ENCODE assay signal across 17 cellular contexts in the genomic region with DNA sequence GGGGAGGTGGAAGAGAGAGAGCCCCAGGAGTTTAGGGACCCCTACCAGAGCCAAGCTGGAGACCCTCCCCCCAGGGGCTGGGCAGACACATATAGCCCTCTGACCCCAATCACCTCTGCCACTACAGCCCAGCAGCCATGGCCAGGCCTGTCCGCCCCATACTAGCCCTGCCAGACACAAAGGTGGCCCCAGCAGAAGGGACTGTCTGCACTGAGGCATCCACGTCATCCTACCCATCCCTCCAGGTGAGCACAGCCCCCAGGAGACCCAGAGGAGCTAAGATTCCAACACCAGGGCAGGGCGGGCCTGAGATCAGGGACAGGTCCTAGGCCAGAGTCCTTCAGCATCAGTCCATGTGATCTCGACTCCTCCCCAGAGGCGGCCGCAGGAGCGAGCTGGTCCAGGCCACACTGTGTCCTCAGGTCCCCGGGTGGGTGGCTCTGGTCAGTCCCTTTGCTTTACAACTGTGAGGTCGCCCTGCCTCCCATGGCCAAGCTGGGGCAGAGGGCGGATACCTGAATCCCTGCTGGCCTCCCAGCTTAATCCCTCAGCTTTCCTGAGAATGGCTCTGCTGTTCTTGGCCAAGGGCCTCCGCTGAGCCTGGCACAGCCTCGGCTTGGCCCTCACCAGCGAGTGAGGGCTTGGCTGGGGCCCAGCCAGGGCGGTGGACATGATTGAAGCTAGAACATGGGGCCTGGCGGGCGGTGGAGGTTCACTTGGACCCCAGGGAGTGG. TPM values are rescaled to one million over a fixed set of nuclear protein-coding genes. Genes with fewer than 3 reads are reported as not detected.
A peak's percentile ranks its signal among the peaks of the same experiment; 100 is the strongest.
DNase-seq lines count a peak whose midpoint lies in the region; ATAC-seq, FAIRE-seq and TF ChIP-seq lines count a peak whose summit lies in the region.
"Had no signal": no experiment of that assay in that cellular context is flagged by ENCODE, and none has a peak within 500 bp of the region (broad histone marks: within the 10 kb centered on the region; RNA-seq: fewer than 3 reads in every experiment).

No MANE protein-coding gene starts in this region.

- no peak overlapping the region for H3K27ac Mint-ChIP-seq in activated CD4-positive, alpha-beta T cell treated with anti-CD3 and anti-CD28 coated beads, Interleukin-2, amount 10 ng/mL, durations not matched to agents 7 days and 5 days
- H3K27ac Mint-ChIP-seq: activated T-cell treated with anti-CD3 and anti-CD28 coated beads, Interleukin-2, amount 50 U/mL, for 72 hours; CD4-positive, alpha-beta memory T cell; effector memory CD8-positive, alpha-beta T cell had no signal

- CTCF ChIA-PET in HepG2 (lab: Yijun Ruan, JAX; ENCODE audit: low intra/inter-chr PET ratio, low total read pairs), result no interaction called here
- CTCF ChIA-PET in activated CD4-positive, alpha-beta T cell treated with anti-CD3 and anti-CD28 coated beads, Interleukin-2, amount 10 ng/mL, durations not matched to agents 7 days and 5 days (lab: Charles Lee), result interaction anchor here (1.2 kb wide), 1 partner anchor 13 kb away, joined by 5 read pairs; no protein-coding TSS in a partner anchor

- H2AFZ ChIP-seq in HepG2 (ENCODE audit: low read length), result no peak overlapping the region

- POLR2A ChIA-PET in HepG2 (lab: Yijun Ruan, JAX), result no interaction called here
- POLR2A ChIA-PET in activated CD4-positive, alpha-beta T cell treated with anti-CD3 and anti-CD28 coated beads, Interleukin-2, amount 10 ng/mL, durations not matched to agents 7 days and 5 days (lab: Charles Lee), result no interaction called here

- H3K27ac ChIP-seq in HepG2 (ENCODE audit: extremely low read length, insufficient read depth, low read length) (no peak overlapping the region), stomach smooth muscle (ENCODE audit: low read length) (peak overlapping the region; percentile 37)
- H3K27ac ChIP-seq: 22Rv1 had no signal

- no peaks in the 10 kb centered on the region for H3K79me2 ChIP-seq in HepG2 (ENCODE audit: insufficient read depth, low read length)

- 60% methylated on average over 1 of the region's 16 CpGs for WGBS in HepG2 (ENCODE audit: low lambda C conversion rate)

- no peak overlapping the region for H3K9ac ChIP-seq in HepG2 (ENCODE audit: insufficient read depth, low read depth, low read length)
- peak overlapping the region in 1 of 2 donors; percentile 20 for H3K9ac ChIP-seq in stomach smooth muscle (ENCODE audit: low read length in 2 of 2)

- H3K9me3 ChIP-seq in HepG2 (ENCODE audit: low read length) (no peaks in the 10 kb centered on the region), stomach smooth muscle (ENCODE audit: control insufficient read depth in 2 of 2, low read length in 2 of 2) (no peaks in the 10 kb centered on the region)

- peak; percentile 46 for DNase-seq in DMS 273 (lab: John Stamatoyannopoulos, UW; ENCODE audit: unreplicated experiment)
- no peak for DNase-seq in DMS 273 treated with DMSO at 0.1 percent for 48 hours (lab: John Stamatoyannopoulos, UW)
- DNase-seq in cerebellum (ENCODE audit: low spot score), result peak; percentile 89
- DNase-seq in HepG2 (ENCODE audit: low spot score), result no peak
- no peak for DNase-seq in activated CD4-positive, alpha-beta T cell treated with anti-CD3 and anti-CD28 coated beads, Interleukin-2, amount 10 ng/mL, durations not matched to agents 7 days and 5 days
- DNase-seq in urothelium cell line (ENCODE audit: low spot score), result no peak
- DNase-seq: activated CD4-positive, alpha-beta T cell treated with anti-CD3 and anti-CD28 coated beads, Interleukin-2, amount 50 U/mL, for 4 hours; activated T-cell treated with anti-CD3 and anti-CD28 coated beads, Interleukin-2, amount 50 U/mL, for 72 hours; CD4-positive, alpha-beta memory T cell; effector memory CD8-positive, alpha-beta T cell; foreskin melanocyte; NCI-H1930; NCI-H748 treated with DMSO at 0.1 percent for 48 hours; stimulated activated CD4-positive, alpha-beta T cell treated with anti-CD3 and anti-CD28 coated beads, Interleukin-2, amount 100 ng/mL, for 24 hours had no signal

- H4K20me1 ChIP-seq in HepG2 (ENCODE audit: insufficient read depth, low read length), result no peaks in the 10 kb centered on the region

- no peak for FAIRE-seq in HepG2 (lab: Jason Lieb, UNC)
- FAIRE-seq in urothelium cell line (lab: Jason Lieb, UNC), result no peak

- peaks cover 2% of the 10 kb centered on the region for H3K27me3 Mint-ChIP-seq in activated CD4-positive, alpha-beta T cell treated with anti-CD3 and anti-CD28 coated beads, Interleukin-2, amount 10 ng/mL, durations not matched to agents 7 days and 5 days

- no peak overlapping the region for H3K4me2 ChIP-seq in HepG2 (ENCODE audit: low read depth, low read length)

- H3K36me3 ChIP-seq in HepG2 (replicated peaks in 1 of 2; ENCODE audit: control insufficient read depth in 1 of 2, insufficient read depth in 2 of 2, low read length in 2 of 2) (no peaks in the 10 kb centered on the region), stomach smooth muscle (ENCODE audit: control insufficient read depth in 2 of 2, insufficient read depth in 2 of 2, low read length in 2 of 2) (no peaks in the 10 kb centered on the region)

- H3K4me1 ChIP-seq in HepG2 (ENCODE audit: insufficient read depth, low read length) (peaks cover 13% of the 10 kb centered on the region), stomach smooth muscle (ENCODE audit: control insufficient read depth, insufficient read depth, low read length) (peaks cover 24% of the 10 kb centered on the region)

- no peaks in the 10 kb centered on the region for H3K4me1 Mint-ChIP-seq in activated CD4-positive, alpha-beta T cell treated with anti-CD3 and anti-CD28 coated beads, Interleukin-2, amount 10 ng/mL, durations not matched to agents 7 days and 5 days
- H3K4me1 Mint-ChIP-seq: CD4-positive, alpha-beta memory T cell had no signal

- BruUV-seq in HepG2 (replicated peaks; lab: Mats Ljungman, UMichigan), result no TSS peak

- no peak for TF ChIP-seq RAD21 in HepG2 (CRISPR knock-in tag; IDR thresholded peaks at IDR 0.05)

- TF ChIP-seq EP300 in HepG2 (IDR thresholded peaks at IDR 0.05; ENCODE audit: low read depth in 2 of 2, low read length in 2 of 2), result no peak
- TF ChIP-seq EP300 in HepG2 (CRISPR knock-in tag; IDR thresholded peaks at IDR 0.05; ENCODE audit: borderline replicate concordance), result no peak

- H3K27me3 ChIP-seq in HepG2 (ENCODE audit: control insufficient read depth in 1 of 2, insufficient read depth in 2 of 2, low read length in 2 of 2) (peaks cover 4 to 20% of the 10 kb centered on the region in 2 experiments; a peak in 3 of 5 replicates), stomach smooth muscle (ENCODE audit: control insufficient read depth in 1 of 2, insufficient read depth in 2 of 2, low read length in 2 of 2) (no peaks in the 10 kb centered on the region)

- in situ Hi-C loops in HepG2 (cut with HindIII; ENCODE audit: extremely low pct_ligation_motif_present, low pct_unique_long_range_greater_than_20kb), result no loop called here

- ATAC-seq in HepG2, result 0 out of 3 replicates have a peak, but pooled peaks have one; percentile 20
- no peak for ATAC-seq in HG03442 (IDR thresholded peaks at IDR 0.05; ENCODE audit: unreplicated experiment)
- ATAC-seq: effector memory CD8-positive, alpha-beta T cell had no signal

- no peak overlapping the region for H3K4me3 ChIP-seq in HepG2 (replicated peaks in 1 of 3; ENCODE audit: insufficient read depth in 1 of 3, low read depth in 2 of 3, low read length in 3 of 3)
- peak overlapping the region in 1 of 2 donors; percentile 8 for H3K4me3 ChIP-seq in stomach smooth muscle (ENCODE audit: low read length in 2 of 2)

- TF ChIP-seq CTCF in HepG2 (CRISPR knock-in tag; IDR thresholded peaks at IDR 0.05), result no peak

- H3K9me3 Mint-ChIP-seq in activated CD4-positive, alpha-beta T cell treated with anti-CD3 and anti-CD28 coated beads, Interleukin-2, amount 10 ng/mL, durations not matched to agents 7 days and 5 days, result no peaks in the 10 kb centered on the region
- H3K9me3 Mint-ChIP-seq: activated T-cell treated with anti-CD3 and anti-CD28 coated beads, Interleukin-2, amount 50 U/mL, for 72 hours; effector memory CD8-positive, alpha-beta T cell had no signal

- intact Hi-C loops in HepG2 (cut with micrococcal nuclease; ENCODE audit: unreplicated experiment), result no loop called here

- TF ChIP-seq POLR2A in HepG2 (IDR thresholded peaks at IDR 0.05; ENCODE audit: insufficient read depth in 1 of 2, low read depth in 2 of 2, low read length in 2 of 2), result no peak

- H3K36me3 Mint-ChIP-seq in activated CD4-positive, alpha-beta T cell treated with anti-CD3 and anti-CD28 coated beads, Interleukin-2, amount 10 ng/mL, durations not matched to agents 7 days and 5 days (ENCODE audit: low read depth), result no peaks in the 10 kb centered on the region
- H3K36me3 Mint-ChIP-seq: CD4-positive, alpha-beta memory T cell had no signal

- H3K4me3 Mint-ChIP-seq in activated CD4-positive, alpha-beta T cell treated with anti-CD3 and anti-CD28 coated beads, Interleukin-2, amount 10 ng/mL, durations not matched to agents 7 days and 5 days, result no peak overlapping the region
- H3K4me3 Mint-ChIP-seq: activated T-cell treated with anti-CD3 and anti-CD28 coated beads, Interleukin-2, amount 50 U/mL, for 72 hours; CD4-positive, alpha-beta memory T cell; effector memory CD8-positive, alpha-beta T cell had no signal

RNA-seq across cellular contexts. Expression of gene ELN, which starts 14.3 kb away (rescaled TPM):
- total RNA-seq in cerebellum, result 27.0 TPM
- total RNA-seq in HepG2 (2016; rRNA removed; fragmentation: Illumina TruSeq; extraction: Trizol), result 0.08 and 0.15 TPM in 2 replicates
- total RNA-seq in HepG2 (2016; cell fraction: cytosol; rRNA removed; fragmentation: Illumina TruSeq; extraction: Trizol; ENCODE audit: low read depth), result not detected in 2 replicates
- 0.12 and 0.15 TPM in 2 replicates for total RNA-seq in HepG2 (2016; cell fraction: insoluble cytoplasmic fraction; rRNA removed; fragmentation: Illumina TruSeq; extraction: Trizol)
- total RNA-seq in HepG2 (2016; cell fraction: membrane; rRNA removed; fragmentation: Illumina TruSeq; extraction: Trizol), result 0.10 TPM in 1 of 2 replicates, not detected in the other
- not detected in 2 replicates for total RNA-seq in HepG2 (2016; cell fraction: nucleus; rRNA removed; fragmentation: Illumina TruSeq; extraction: Trizol)
- 0.37 and 0.46 TPM in 2 replicates for polyA plus RNA-seq in HepG2 (2011; rRNA removed)
- polyA plus RNA-seq in HepG2 (2011; cell fraction: cytosol; rRNA removed), result 0.28 and 0.43 TPM in 2 replicates
- polyA plus RNA-seq in HepG2 (2011; cell fraction: nucleus; rRNA removed), result 0.21 and 0.71 TPM in 2 replicates
- polyA plus RNA-seq in HepG2 (2012), result 0.24 and 0.31 TPM in 2 replicates
- 0.03 and 0.06 TPM in 2 replicates for polyA plus RNA-seq in HepG2 (2016; cell fraction: cytosol; fragmentation: Illumina TruSeq; extraction: Trizol; ENCODE audit: low read depth)
- polyA plus RNA-seq in HepG2 (2016; cell fraction: insoluble cytoplasmic fraction; fragmentation: Illumina TruSeq; extraction: Trizol; ENCODE audit: low read depth), result 0.22 and 0.34 TPM in 2 replicates
- 0.05 and 0.07 TPM in 2 replicates for polyA plus RNA-seq in HepG2 (2016; cell fraction: membrane; fragmentation: Illumina TruSeq; extraction: Trizol; ENCODE audit: low read depth)
- polyA plus RNA-seq in HepG2 (2016; cell fraction: nucleus; fragmentation: Illumina TruSeq; extraction: Trizol; ENCODE audit: insufficient read depth, low read depth), result 0.33 TPM in 2 replicates
- polyA minus RNA-seq in HepG2 (2011; rRNA and poly(A)+ RNA removed; ENCODE audit: low replicate concordance), result 0.05 and 0.12 TPM in 2 replicates
- 0.62 TPM in 1 of 2 replicates, not detected in the other for polyA minus RNA-seq in HepG2 (2011; cell fraction: cytosol; rRNA and poly(A)+ RNA removed)
- not detected in 2 replicates for polyA minus RNA-seq in HepG2 (2011; cell fraction: nucleus; rRNA and poly(A)+ RNA removed)
- not detected for total RNA-seq in activated CD4-positive, alpha-beta T cell treated with anti-CD3 and anti-CD28 coated beads, Interleukin-2, amount 10 ng/mL, durations not matched to agents 7 days and 5 days
- total RNA-seq: activated T-cell treated with anti-CD3 and anti-CD28 coated beads, Interleukin-2, amount 50 U/mL, for 72 hours; CD4-positive, alpha-beta memory T cell had no signal
- polyA plus RNA-seq: CD4-positive, alpha-beta memory T cell had no signal

Comparison
In these comparisons a context has a peak if more than half of its experiments do, and no peak if none do; other contexts are left out.
1. DNase-seq: peak in DMS 273 (single experiment) and cerebellum (single experiment); none in DMS 273 treated with DMSO at 0.1 percent for 48 hours (single experiment), HepG2 (single experiment), activated CD4-positive, alpha-beta T cell treated with anti-CD3 and anti-CD28 coated beads, Interleukin-2, amount 10 ng/mL, durations not matched to agents 7 days and 5 days (single experiment) and urothelium cell line (single experiment).
2. RNA of gene ELN, which starts 14.3 kb away (total RNA-seq): 27.0 TPM in cerebellum (single experiment); 0.08 to 0.15 TPM in HepG2 and not detected in activated CD4-positive, alpha-beta T cell treated with anti-CD3 and anti-CD28 coated beads, Interleukin-2, amount 10 ng/mL, durations not matched to agents 7 days and 5 days; every median in the first group is over 10 times any median in the second.